Comparison of ENCODE assay signal across 8 cellular contexts in genomic region chr2:184598313-184599053, GRCh38.
DNase-seq lines count a peak whose midpoint lies in the region; ATAC-seq lines count a peak whose summit lies in the region.

Gene ZNF804A, plus strand, starts transcription at chr2:184598529. Its CDS starts 431 bp downstream, at chr2:184598960.

- H3K4me1 ChIP-seq in neuron (ENCODE audit: insufficient read depth, low read length), result peaks cover 13% of the 10 kb centered on the region

- H3K36me3 ChIP-seq in neuron (ENCODE audit: insufficient read depth, low read length), result no peaks in the 10 kb centered on the region

- peak within 1 kb of the TSS; percentile 57 for H3K4me3 ChIP-seq in neuron (ENCODE audit: low read length)

- peaks cover 16% of the 10 kb centered on the region for H3K4me1 Mint-ChIP-seq in activated naive CD4-positive, alpha-beta T cell treated with anti-CD3 and anti-CD28 coated beads, Interleukin-2, amount 50 U/mL, for 24 hours

- no peak within 1 kb of the TSS for H3K27ac Mint-ChIP-seq in activated naive CD4-positive, alpha-beta T cell treated with anti-CD3 and anti-CD28 coated beads, Interleukin-2, amount 50 U/mL, for 24 hours

- peaks cover 39% of the 10 kb centered on the region for H3K27me3 Mint-ChIP-seq in activated naive CD4-positive, alpha-beta T cell treated with anti-CD3 and anti-CD28 coated beads, Interleukin-2, amount 50 U/mL, for 24 hours

- no peaks in the 10 kb centered on the region for H3K9me3 ChIP-seq in neuron (ENCODE audit: low read length)

- peak within 1 kb of the TSS; percentile 48 for H3K4me3 Mint-ChIP-seq in activated naive CD4-positive, alpha-beta T cell treated with anti-CD3 and anti-CD28 coated beads, Interleukin-2, amount 50 U/mL, for 24 hours

- no peaks in the 10 kb centered on the region for H3K9me3 Mint-ChIP-seq in activated naive CD4-positive, alpha-beta T cell treated with anti-CD3 and anti-CD28 coated beads, Interleukin-2, amount 50 U/mL, for 24 hours

- intact Hi-C loops in head of caudate nucleus (cut with DNase I), result no loop called here

- H3K36me3 Mint-ChIP-seq in activated naive CD4-positive, alpha-beta T cell treated with anti-CD3 and anti-CD28 coated beads, Interleukin-2, amount 50 U/mL, for 24 hours, result no peaks in the 10 kb centered on the region

- H2AFZ ChIP-seq in neuron (ENCODE audit: low read depth, low read length), result peak within 1 kb of the TSS; percentile 94

- ATAC-seq in HG03108 (IDR thresholded peaks at IDR 0.05; ENCODE audit: unreplicated experiment), result peak; percentile 70

- no peaks in the 10 kb centered on the region for H3K27me3 ChIP-seq in neuron (ENCODE audit: insufficient read depth, low read length)

- peak; percentile 94 for DNase-seq in DMS 273 (lab: John Stamatoyannopoulos, UW; ENCODE audit: unreplicated experiment)
- peak; percentile 58 for DNase-seq in GM19238 (ENCODE audit: insufficient read length, low spot score)
- peak; percentile 50 to 87 for DNase-seq in NCI-H526 (lab: John Stamatoyannopoulos, UW)
- peak; percentile 30 to 88 (median 71) for DNase-seq in head of caudate nucleus
- no peak for DNase-seq in OCI-M2 (lab: John Stamatoyannopoulos, UW; ENCODE audit: unreplicated experiment)
